ENCODE assay signal across 33 cellular contexts in the genomic region with DNA sequence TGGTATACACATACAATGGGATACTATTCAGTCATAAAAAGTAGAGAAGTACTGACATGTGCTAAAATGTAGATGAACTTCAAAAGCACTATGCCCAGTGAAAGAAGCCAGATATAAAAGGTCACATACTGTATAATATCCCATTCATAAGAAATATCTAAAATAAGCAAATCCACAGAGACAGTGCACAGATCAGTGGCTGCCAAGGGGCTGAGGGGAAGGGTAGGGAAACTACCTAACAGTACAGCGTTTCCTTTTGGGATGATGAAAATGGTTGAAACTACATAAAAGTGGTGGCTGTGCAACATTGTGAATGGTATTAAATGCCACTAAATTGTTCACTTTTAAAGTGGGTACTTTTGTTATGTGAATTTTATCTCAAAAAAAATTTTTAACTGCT.
"Had no signal": no experiment of that assay in that cellular context is flagged by ENCODE, and none has a peak within 500 bp of the region (broad histone marks: within the 10 kb centered on the region; RNA-seq: fewer than 3 reads in every experiment).

No MANE protein-coding gene starts in this region.

- H3K9me3 ChIP-seq: colonic mucosa, gastroesophageal sphincter, heart right ventricle, left lung, mucosa of descending colon, pancreas, thoracic aorta, tibial nerve, upper lobe of left lung, uterus had no signal

- H3K36me3 ChIP-seq: uterus had no signal

- H3K27ac ChIP-seq: colonic mucosa, epithelial cell of prostate, gastroesophageal sphincter, heart right ventricle, left lung, neutrophil, pancreas, thoracic aorta, tibial nerve, upper lobe of left lung, uterus had no signal

- ATAC-seq: esophagus mucosa; gastroesophageal sphincter; heart right ventricle; left cardiac atrium; left lung; mucosa of descending colon; natural killer cell treated with Interleukin-12 subunit alpha and Interleukin-12 subunit beta and Interleukin-15 and Interleukin-18, amount 100 ng/mL, for 72 hours; pancreas; sciatic nerve had no signal

- H3K4me1 ChIP-seq: colonic mucosa, gastroesophageal sphincter, heart right ventricle, left lung, pancreas, tibial nerve, upper lobe of left lung, uterus had no signal

- H3K4me3 ChIP-seq: colonic mucosa, gastroesophageal sphincter, heart right ventricle, left lung, mucosa of descending colon, pancreas, smooth muscle cell, thoracic aorta, tibial nerve, upper lobe of left lung, uterus had no signal

- H3K4me1 Mint-ChIP-seq: endodermal cell, mesothelial cell of epicardium, neural crest cell had no signal

- H3K4me3 Mint-ChIP-seq: dendritic cell treated with granulocyte-macrophage colony-stimulating factor and Interleukin-4, amounts not matched to agents 40 ng/mL and 50 ng/mL, for 4 days; endodermal cell; mesothelial cell of epicardium; naive B cell; natural killer cell treated with Interleukin-12 subunit alpha and Interleukin-12 subunit beta and Interleukin-15 and Interleukin-18, amount 100 ng/mL, for 72 hours; neural crest cell had no signal

- H3K27me3 ChIP-seq: colonic mucosa, gastroesophageal sphincter, heart right ventricle, left lung, neutrophil, pancreas, tibial nerve, upper lobe of left lung, uterus had no signal

- DNase-seq: colonic mucosa; effector CD8-positive, alpha-beta T cell; endodermal cell; foreskin fibroblast; glutamatergic neuron; heart right ventricle; hippocampal formation; left cardiac atrium; left lung; mesenchymal stem cell; mucosa of descending colon; naive B cell; pancreas; retina; stimulated activated CD4-positive, alpha-beta T cell treated with anti-CD3 and anti-CD28 coated beads, Interleukin-12 subunit alpha, Interleukin-12 subunit beta, amount 100 ng/mL, for 4 hours; stimulated activated CD4-positive, alpha-beta T cell treated with anti-CD3 and anti-CD28 coated beads, Interleukin-1b, Interleukin-23, amount 100 ng/mL, for 48 hours; stimulated activated CD4-positive, alpha-beta T cell treated with anti-CD3 and anti-CD28 coated beads, Interleukin-4, amount 100 ng/mL, for 1 hour; stimulated activated CD8-positive, alpha-beta memory T cell treated with anti-CD3 and anti-CD28 coated beads, Interleukin-4, amount 100 ng/mL, for 48 hours; stimulated activated naive CD4-positive, alpha-beta T cell treated with Interleukin-2 at 50 U/mL for 16 hours; upper lobe of left lung; uterus had no signal

- H3K27me3 Mint-ChIP-seq: dendritic cell treated with granulocyte-macrophage colony-stimulating factor and Interleukin-4, amounts not matched to agents 40 ng/mL and 50 ng/mL, for 4 days; naive B cell; natural killer cell treated with Interleukin-12 subunit alpha and Interleukin-12 subunit beta and Interleukin-15 and Interleukin-18, amount 100 ng/mL, for 72 hours had no signal

- H3K27ac Mint-ChIP-seq: dendritic cell treated with granulocyte-macrophage colony-stimulating factor and Interleukin-4, amounts not matched to agents 40 ng/mL and 50 ng/mL, for 4 days; endodermal cell; mesothelial cell of epicardium; naive B cell; natural killer cell treated with Interleukin-12 subunit alpha and Interleukin-12 subunit beta and Interleukin-15 and Interleukin-18, amount 100 ng/mL, for 72 hours had no signal

- H3K9me3 Mint-ChIP-seq: dendritic cell treated with granulocyte-macrophage colony-stimulating factor and Interleukin-4, amounts not matched to agents 40 ng/mL and 50 ng/mL, for 4 days; endodermal cell; mesothelial cell of epicardium; naive B cell; natural killer cell treated with Interleukin-12 subunit alpha and Interleukin-12 subunit beta and Interleukin-15 and Interleukin-18, amount 100 ng/mL, for 72 hours; neural crest cell had no signal
